In the genomic region with DNA sequence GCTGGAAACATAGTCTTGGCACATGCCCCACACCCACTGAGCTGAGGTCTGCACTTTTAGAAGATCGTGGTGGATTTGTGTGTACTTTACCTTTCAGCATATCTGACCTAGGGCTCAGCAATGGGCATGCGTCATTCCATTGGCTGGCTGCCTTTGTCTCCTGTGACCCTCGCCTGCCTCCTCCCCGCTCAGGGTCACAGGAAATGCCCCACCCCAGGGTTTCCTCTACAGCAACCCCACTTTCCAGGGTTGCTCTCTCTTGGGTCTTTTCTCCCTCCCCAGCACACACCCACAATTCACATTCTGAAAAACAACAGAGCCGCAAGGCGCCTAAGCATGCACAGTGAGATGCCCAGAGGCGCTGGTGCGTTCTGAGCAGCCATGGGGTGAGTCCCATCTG, we compare ENCODE assay signal across 7 cellular contexts. TPM values are rescaled to one million over a fixed set of nuclear protein-coding genes. Genes with fewer than 3 reads are reported as not detected.
A peak's percentile ranks its signal among the peaks of the same experiment; 100 is the strongest.
DNase-seq lines count a peak whose midpoint lies in the region; ATAC-seq and TF ChIP-seq lines count a peak whose summit lies in the region.
"Not testable (repeated sequence)": the region's sequence is repeated elsewhere in the genome, so short reads cannot be mapped to it uniquely, and the experiment has no call there.
"Had no signal": no experiment of that assay in that cellular context is flagged by ENCODE, and none has a peak within 500 bp of the region (broad histone marks: within the 10 kb centered on the region; RNA-seq: fewer than 3 reads in every experiment).

No MANE protein-coding gene starts in this region.

- H3K4me3 ChIP-seq in CD8-positive, alpha-beta T cell (ENCODE audit: low read depth, low read length); right lobe of liver; upper lobe of right lung: not testable (repeated sequence)

- not testable (repeated sequence) for H3K9me3 ChIP-seq in CD8-positive, alpha-beta T cell (ENCODE audit: low read length); T-helper 17 cell (ENCODE audit: control insufficient read depth, low read length, poor library complexity, severe bottlenecking); right lobe of liver; upper lobe of right lung

- not testable (repeated sequence) for H3K27ac ChIP-seq in CD8-positive, alpha-beta T cell (ENCODE audit: low read depth, low read length); right lobe of liver; upper lobe of right lung

- no CpG with 5 or more reads among the region's 8 CpGs for WGBS in right lobe of liver (ENCODE audit: insufficient coverage, low coverage, low lambda C conversion rate, missing lambda C conversion rate)

- not testable (repeated sequence) for H3K27me3 Mint-ChIP-seq in CD8-positive, alpha-beta T cell (ENCODE audit: low read depth); T-helper 17 cell; central memory CD8-positive, alpha-beta T cell; natural killer cell (ENCODE audit: low read depth in 2 of 2)

- intact Hi-C loops in CD8-positive, alpha-beta T cell (cut with DNase I, micrococcal nuclease); right lobe of liver (cut with DNase I); natural killer cell (cut with micrococcal nuclease); upper lobe of right lung (cut with DNase I): not testable (repeated sequence)

- POLR2A ChIA-PET in CD8-positive, alpha-beta T cell (lab: Charles Lee), result not testable (repeated sequence)

- not testable (repeated sequence) for H3K27me3 ChIP-seq in CD8-positive, alpha-beta T cell (ENCODE audit: insufficient read depth, low read length); right lobe of liver; upper lobe of right lung

- not testable (repeated sequence) for H3K4me1 Mint-ChIP-seq in CD8-positive, alpha-beta T cell (ENCODE audit: low read depth); T-helper 17 cell; central memory CD8-positive, alpha-beta T cell; natural killer cell

- CTCF ChIA-PET in CD8-positive, alpha-beta T cell (lab: Charles Lee), result not testable (repeated sequence)

- not testable (repeated sequence) for H3K4me1 ChIP-seq in CD8-positive, alpha-beta T cell (ENCODE audit: insufficient read depth, low read length); right lobe of liver; upper lobe of right lung

- not testable (repeated sequence) for TF ChIP-seq POLR2A in right lobe of liver (IDR thresholded peaks at IDR 0.05)

- TF ChIP-seq CTCF in CD8-positive, alpha-beta T cell (IDR thresholded peaks at IDR 0.05); right lobe of liver (IDR thresholded peaks at IDR 0.05); natural killer cell (IDR thresholded peaks at IDR 0.05); upper lobe of right lung (IDR thresholded peaks at IDR 0.05): not testable (repeated sequence)

- not testable (repeated sequence) for DNase-seq in CD8-positive, alpha-beta T cell; T-helper 17 cell; central memory CD8-positive, alpha-beta T cell (ENCODE audit: low spot score in 2 of 2); right lobe of liver; natural killer cell; upper lobe of right lung

- H3K4me3 Mint-ChIP-seq in CD8-positive, alpha-beta T cell; T-helper 17 cell; central memory CD8-positive, alpha-beta T cell; natural killer cell: not testable (repeated sequence)

- ATAC-seq in CD8-positive, alpha-beta T cell, result peak; percentile 63
- ATAC-seq in T-helper 17 cell, result peak; percentile 81
- peak; percentile 88 for ATAC-seq in central memory CD8-positive, alpha-beta T cell (replicated peaks; ENCODE audit: extremely low read depth, poor library complexity, severe bottlenecking)
- peak; percentile 59 to 81 (median 74) for ATAC-seq in right lobe of liver
- ATAC-seq in natural killer cell, result peak; percentile 36 to 58 (median 46)
- peak; percentile 15 for ATAC-seq in upper lobe of right lung

- not testable (repeated sequence) for H3K27ac Mint-ChIP-seq in CD8-positive, alpha-beta T cell; T-helper 17 cell; central memory CD8-positive, alpha-beta T cell (ENCODE audit: low read depth); natural killer cell

- not testable (repeated sequence) for H3K9me3 Mint-ChIP-seq in CD8-positive, alpha-beta T cell; central memory CD8-positive, alpha-beta T cell; natural killer cell

- not testable (repeated sequence) for H3K36me3 ChIP-seq in CD8-positive, alpha-beta T cell (ENCODE audit: insufficient read depth, low read length); right lobe of liver; upper lobe of right lung

- H3K36me3 Mint-ChIP-seq in CD8-positive, alpha-beta T cell; T-helper 17 cell (ENCODE audit: low read depth); central memory CD8-positive, alpha-beta T cell (ENCODE audit: insufficient read depth); natural killer cell: not testable (repeated sequence)

RNA-seq across cellular contexts. Expression of a gene that starts 29.2 kb away (rescaled TPM):
- not detected for total RNA-seq in CD8-positive, alpha-beta T cell
- total RNA-seq in T-helper 17 cell (1 to 10 TPM in 1 of 2 donors, under 1 TPM in 1; 0.42 to 1.9 TPM), right lobe of liver (1,000 to 10,000 TPM in 5 of 6 experiments, 100 to 1,000 TPM in 1; 847 to 4,059 (median 1,770) TPM), natural killer cell (1 to 10 TPM; 1.4 to 3.4 (median 1.7) TPM), upper lobe of right lung (293 TPM)
- total RNA-seq: HFFc6 had no signal

Comparison
In these comparisons a context has a peak if more than half of its experiments do, and no peak if none do; other contexts are left out.
1. ATAC-seq: peak in every context shown above with its lines; median percentile 88 in central memory CD8-positive, alpha-beta T cell; 81 in T-helper 17 cell; 74 in right lobe of liver; 63 in CD8-positive, alpha-beta T cell; 46 in natural killer cell; 15 in upper lobe of right lung.
2. RNA of a gene that starts 29.2 kb away (total RNA-seq): 847 to 4,059 TPM in right lobe of liver and 293 TPM in upper lobe of right lung (single experiment); 0.42 to 1.9 TPM in T-helper 17 cell, 1.4 to 3.4 TPM in natural killer cell and not detected in CD8-positive, alpha-beta T cell; every median in the first group is over 10 times any median in the second.